ENCODE assay signal across 23 cellular contexts in the genomic region with DNA sequence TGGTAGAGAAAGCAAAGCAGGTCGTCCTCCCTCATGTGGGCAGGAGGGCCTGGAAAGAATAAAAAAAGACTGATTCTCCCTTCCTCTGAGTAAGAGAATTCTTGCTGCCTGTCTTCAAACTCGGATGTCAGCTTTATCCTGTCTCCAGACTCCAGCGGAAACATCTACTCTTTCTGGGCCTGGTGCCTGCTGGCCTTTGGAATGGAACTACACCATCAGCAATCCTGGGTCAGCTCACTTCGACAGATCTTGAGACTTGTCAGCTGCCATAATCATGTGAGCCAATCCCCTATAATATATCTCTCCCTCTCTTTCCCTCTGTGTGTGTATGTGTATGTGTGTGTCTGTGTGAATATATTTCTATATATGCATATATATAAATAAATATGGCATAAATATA.
A peak's percentile ranks its signal among the peaks of the same experiment; 100 is the strongest.
DNase-seq lines count a peak whose midpoint lies in the region; ATAC-seq, FAIRE-seq and TF ChIP-seq lines count a peak whose summit lies in the region.
"Had no signal": no experiment of that assay in that cellular context is flagged by ENCODE, and none has a peak within 500 bp of the region (broad histone marks: within the 10 kb centered on the region; RNA-seq: fewer than 3 reads in every experiment).

No MANE protein-coding gene starts in this region.

- FAIRE-seq in HepG2 (lab: Jason Lieb, UNC): no peak
- FAIRE-seq: GM12892 had no signal

- in situ Hi-C loops in HepG2 (cut with HindIII; ENCODE audit: extremely low pct_ligation_motif_present, low pct_unique_long_range_greater_than_20kb): no loop called here

- H3K79me2 ChIP-seq in HepG2 (ENCODE audit: insufficient read depth, low read length): no peaks in the 10 kb centered on the region

- H3K9ac ChIP-seq in liver (ENCODE audit: low read depth in 1 of 2, low read length in 2 of 2) (no peak overlapping the region), HepG2 (ENCODE audit: insufficient read depth, low read depth, low read length) (no peak overlapping the region)

- WGBS in liver: 62% methylated on average over 4 of the region's 4 CpGs
- 21% methylated on average over 4 of the region's 4 CpGs for WGBS in HepG2 (ENCODE audit: low lambda C conversion rate)
- WGBS in sigmoid colon, 2 donors: 55 to 63% methylated on average over 4 of the region's 4 CpGs

- CTCF ChIA-PET in HepG2 (lab: Yijun Ruan, JAX; ENCODE audit: low intra/inter-chr PET ratio, low total read pairs): no interaction called here

- no peaks in the 10 kb centered on the region for H4K20me1 ChIP-seq in HepG2 (ENCODE audit: insufficient read depth, low read length)

- TF ChIP-seq EP300 in HepG2 (IDR thresholded peaks at IDR 0.05; ENCODE audit: low read depth in 2 of 2, low read length in 2 of 2): no peak
- TF ChIP-seq EP300 in HepG2 (CRISPR knock-in tag; IDR thresholded peaks at IDR 0.05; ENCODE audit: borderline replicate concordance): no peak
- no peak for TF ChIP-seq EP300 in sigmoid colon (IDR thresholded peaks at IDR 0.05)

- no peak overlapping the region for H2AFZ ChIP-seq in HepG2 (ENCODE audit: low read length)

- ATAC-seq in HepG2 (no peak), HG02840 (IDR thresholded peaks at IDR 0.05; ENCODE audit: low FRiP score, unreplicated experiment) (no peak)
- ATAC-seq: HCT116, Panc1 had no signal

- TF ChIP-seq RAD21 in liver (IDR thresholded peaks at IDR 0.05): no peak
- no peak for TF ChIP-seq RAD21 in HepG2 (CRISPR knock-in tag; IDR thresholded peaks at IDR 0.05)

- POLR2A ChIA-PET in HepG2 (lab: Yijun Ruan, JAX): no interaction called here

- intact Hi-C loops in HepG2 (cut with micrococcal nuclease; ENCODE audit: unreplicated experiment) (no loop called here), sigmoid colon (cut with DNase I) (no loop called here)

- H3K4me2 ChIP-seq in HepG2 (ENCODE audit: low read depth, low read length): no peak overlapping the region

- no peak overlapping the region for H3K27ac ChIP-seq in liver (ENCODE audit: low read depth in 1 of 2, low read length in 2 of 2)
- H3K27ac ChIP-seq in HepG2 (ENCODE audit: extremely low read length, insufficient read depth, low read length): no peak overlapping the region
- H3K27ac ChIP-seq in sigmoid colon: peak overlapping the region; percentile 35 to 53 (median 43)

- no peaks in the 10 kb centered on the region for H3K4me1 ChIP-seq in liver (ENCODE audit: control insufficient read depth in 4 of 4, insufficient read depth in 4 of 4, low read length in 3 of 4)
- H3K4me1 ChIP-seq in HepG2 (ENCODE audit: insufficient read depth, low read length): no peaks in the 10 kb centered on the region
- H3K4me1 ChIP-seq in sigmoid colon: peaks cover 0 to 10% (median 2%) of the 10 kb centered on the region in 4 donors

- no TSS peak for BruUV-seq in HepG2 (replicated peaks; lab: Mats Ljungman, UMichigan)

- H3K36me3 ChIP-seq in liver (ENCODE audit: control insufficient read depth in 4 of 4, insufficient read depth in 3 of 4, low read depth in 1 of 4, low read length in 3 of 4) (no peaks in the 10 kb centered on the region), HepG2 (replicated peaks in 1 of 2; ENCODE audit: control insufficient read depth in 1 of 2, insufficient read depth in 2 of 2, low read length in 2 of 2) (no peaks in the 10 kb centered on the region), sigmoid colon (no peaks in the 10 kb centered on the region), H7 (replicated peaks; ENCODE audit: control insufficient read depth, insufficient read depth, low read length) (no peaks in the 10 kb centered on the region)

- TF ChIP-seq CTCF in liver (IDR thresholded peaks at IDR 0.05; ENCODE audit: low read depth, low read length, missing input control): no peak
- TF ChIP-seq CTCF in HepG2 (CRISPR knock-in tag; IDR thresholded peaks at IDR 0.05): no peak
- TF ChIP-seq CTCF in sigmoid colon (IDR thresholded peaks at IDR 0.05): no peak

- H3K9me3 ChIP-seq in liver (ENCODE audit: control insufficient read depth in 4 of 4, low read length in 3 of 4): peaks cover 1 to 16% (median 4%) of the 10 kb centered on the region in 4 donors
- H3K9me3 ChIP-seq in HepG2 (ENCODE audit: low read length): peaks cover 48% of the 10 kb centered on the region
- H3K9me3 ChIP-seq in sigmoid colon: peaks cover 0 to 3% (median 0%) of the 10 kb centered on the region in 4 donors

- no peak overlapping the region for H3K4me3 ChIP-seq in liver (ENCODE audit: low read depth in 1 of 3, low read length in 3 of 3)
- H3K4me3 ChIP-seq in HepG2 (replicated peaks in 1 of 3; ENCODE audit: insufficient read depth in 1 of 3, low read depth in 2 of 3, low read length in 3 of 3): no peak overlapping the region
- H3K4me3 ChIP-seq in sigmoid colon: no peak overlapping the region
- H3K4me3 ChIP-seq in H7 (ENCODE audit: insufficient read depth, low read depth, low read length): no peak overlapping the region

- DNase-seq in HepG2 (ENCODE audit: low spot score) (no peak), left kidney (ENCODE audit: low read depth, low spot score) (peak; percentile 49), sigmoid colon (peak; percentile 86), H7 (no peak), amniotic stem cell (lab: John Stamatoyannopoulos, UW) (no peak)
- DNase-seq: AML-193; C1 segment of cervical spinal cord; Calu3; CD8-positive, alpha-beta memory T cell; DMS153; GOT3; NCI-H1105; NCI-H146; NCI-H2029; NCI-H226; NCI-H524; NCI-H774; NK-92 treated with Interleukin-12 subunit alpha and Interleukin-12 subunit beta, amount 100 ng/mL, for 24 hours had no signal

- no peaks in the 10 kb centered on the region for H3K27me3 ChIP-seq in liver (ENCODE audit: control insufficient read depth in 4 of 4, insufficient read depth in 4 of 4, low read length in 3 of 4)
- no peaks in the 10 kb centered on the region for H3K27me3 ChIP-seq in HepG2 (ENCODE audit: control insufficient read depth in 1 of 2, insufficient read depth in 2 of 2, low read length in 2 of 2)
- no peaks in the 10 kb centered on the region for H3K27me3 ChIP-seq in sigmoid colon
- H3K27me3 ChIP-seq in H7 (ENCODE audit: control insufficient read depth, insufficient read depth, low read length): no peaks in the 10 kb centered on the region

- TF ChIP-seq POLR2A in HepG2 (IDR thresholded peaks at IDR 0.05; ENCODE audit: insufficient read depth in 1 of 2, low read depth in 2 of 2, low read length in 2 of 2) (no peak), sigmoid colon (IDR thresholded peaks at IDR 0.05) (no peak)

TF ChIP-seq in liver, 16 proteins besides CTCF, POLR2A, EP300 and RAD21:
- peak in 1 of 2 donors; percentile 27 for TF ChIP-seq JUND (IDR thresholded peaks at IDR 0.05)
- TF ChIP-seq NR2F2 (IDR thresholded peaks at IDR 0.05): peak; percentile 30
- TF ChIP-seq, protein P1, sequence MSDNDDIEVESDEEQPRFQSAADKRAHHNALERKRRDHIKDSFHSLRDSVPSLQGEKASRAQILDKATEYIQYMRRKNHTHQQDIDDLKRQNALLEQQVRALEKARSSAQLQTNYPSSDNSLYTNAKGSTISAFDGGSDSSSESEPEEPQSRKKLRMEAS (IDR thresholded peaks at IDR 0.05): no peak
TF ChIP-seq in liver: peak in this region for 2.

TF ChIP-seq in HepG2, 621 proteins besides CTCF, POLR2A, EP300 and RAD21 (continues in another document):
- no peak for TF ChIP-seq FOXA1 (IDR thresholded peaks at IDR 0.05)
- no peak for TF ChIP-seq FOXA1 (CRISPR knock-in tag; IDR thresholded peaks at IDR 0.05)
- TF ChIP-seq ZFP62 (CRISPR knock-in tag; IDR thresholded peaks at IDR 0.05): no peak
- no peak for TF ChIP-seq ARNT2 (CRISPR knock-in tag; IDR thresholded peaks at IDR 0.05; ENCODE audit: low read depth)
- no peak for TF ChIP-seq IRF2 (CRISPR knock-in tag; IDR thresholded peaks at IDR 0.05)
- TF ChIP-seq REXO4 (CRISPR knock-in tag; IDR thresholded peaks at IDR 0.05; ENCODE audit: borderline replicate concordance): no peak
- TF ChIP-seq NCOR1 (IDR thresholded peaks at IDR 0.05; ENCODE audit: borderline replicate concordance, low read length): no peak
- no peak for TF ChIP-seq ZNF543 (CRISPR knock-in tag; IDR thresholded peaks at IDR 0.05)
- no peak for TF ChIP-seq ZNF674 (CRISPR knock-in tag; IDR thresholded peaks at IDR 0.05; ENCODE audit: low read depth)
- TF ChIP-seq CEBPZ (IDR thresholded peaks at IDR 0.05; ENCODE audit: low read length): no peak
- no peak for TF ChIP-seq KLF15 (CRISPR knock-in tag; IDR thresholded peaks at IDR 0.05; ENCODE audit: borderline replicate concordance)
- TF ChIP-seq ZFP90 (CRISPR knock-in tag; IDR thresholded peaks at IDR 0.05; ENCODE audit: borderline replicate concordance): no peak

Comparison
In these comparisons a context has a peak if more than half of its experiments do, and no peak if none do; other contexts are left out.
1. H3K27ac ChIP-seq: peak in sigmoid colon (4 of 4); none in liver (0 of 2) and HepG2 (single experiment).
2. DNase-seq: peak in left kidney (single experiment) and sigmoid colon (single experiment); none in HepG2 (single experiment), H7 (single experiment) and amniotic stem cell (single experiment).